In genomic region chr2:54481686-54482085, GRCh38 we compare ENCODE assay signal across 18 cellular contexts. TPM values are rescaled to one million over a fixed set of nuclear protein-coding genes. Genes with fewer than 3 reads are reported as not detected.
A peak's percentile ranks its signal among the peaks of the same experiment; 100 is the strongest.
DNase-seq lines count a peak whose midpoint lies in the region; ATAC-seq and TF ChIP-seq lines count a peak whose summit lies in the region.
"Had no signal": no experiment of that assay in that cellular context is flagged by ENCODE, and none has a peak within 500 bp of the region (broad histone marks: within the 10 kb centered on the region; RNA-seq: fewer than 3 reads in every experiment).

No MANE protein-coding gene starts in this region.

- H3K9me3 ChIP-seq in HCT116 (ENCODE audit: control insufficient read depth in 1 of 2, insufficient read depth in 1 of 2, low read depth in 1 of 2, low read length in 2 of 2), result no peaks in the 10 kb centered on the region
- no peaks in the 10 kb centered on the region for H3K9me3 ChIP-seq in smooth muscle cell (replicated peaks; ENCODE audit: low read depth)
- H3K9me3 ChIP-seq in testis, result no peaks in the 10 kb centered on the region
- H3K9me3 ChIP-seq: A549, Peyer's patch had no signal

- H3K9ac ChIP-seq in HCT116 (ENCODE audit: low read length), result no peak overlapping the region
- no peak overlapping the region for H3K9ac ChIP-seq in smooth muscle cell (ENCODE audit: low read depth)

- TF ChIP-seq CTCF in HCT116 (IDR thresholded peaks at IDR 0.05 in 2 of 3, conservative IDR thresholded peaks at IDR 0.05 in 1 of 3; ENCODE audit: borderline replicate concordance in 1 of 3, insufficient read depth in 1 of 3, low read depth in 2 of 3, low read length in 2 of 3) (no peak), endothelial cell (IDR thresholded peaks at IDR 0.05; ENCODE audit: unreplicated experiment) (no peak), osteocyte (IDR thresholded peaks at IDR 0.05) (no peak), smooth muscle cell (IDR thresholded peaks at IDR 0.05; ENCODE audit: borderline replicate concordance, insufficient read depth, poor library complexity, severe bottlenecking) (no peak), testis (IDR thresholded peaks at IDR 0.05) (no peak)

- H3K36me3 ChIP-seq in HCT116 (ENCODE audit: control insufficient read depth in 1 of 2, insufficient read depth in 2 of 2, low read length in 2 of 2) (no peaks in the 10 kb centered on the region), smooth muscle cell (ENCODE audit: low read depth) (no peaks in the 10 kb centered on the region), testis (ENCODE audit: low read depth, missing control alignments) (no peaks in the 10 kb centered on the region)
- H3K36me3 ChIP-seq: Peyer's patch had no signal

- H3K27me3 ChIP-seq in HCT116 (ENCODE audit: insufficient read depth, low read length) (no peaks in the 10 kb centered on the region), smooth muscle cell (ENCODE audit: low read depth) (no peaks in the 10 kb centered on the region), testis (no peaks in the 10 kb centered on the region)
- H3K27me3 ChIP-seq: Peyer's patch had no signal

- TF ChIP-seq POLR2A in HCT116 (IDR thresholded peaks at IDR 0.05; ENCODE audit: borderline replicate concordance, extremely low read depth, insufficient read depth, insufficient read length) (no peak), testis (IDR thresholded peaks at IDR 0.05) (no peak)

- peaks cover 26 to 61% of the 10 kb centered on the region in 2 experiments for H3K4me1 ChIP-seq in HCT116 (ENCODE audit: control insufficient read depth in 1 of 2, insufficient read depth in 2 of 2, low read length in 2 of 2)
- H3K4me1 ChIP-seq in smooth muscle cell (ENCODE audit: low read depth), result peaks cover 7% of the 10 kb centered on the region
- H3K4me1 ChIP-seq in testis, result peaks cover 36% of the 10 kb centered on the region

- H3K4me3 Mint-ChIP-seq in endothelial cell (ENCODE audit: unreplicated experiment) (peak overlapping the region; percentile 14), osteocyte (ENCODE audit: unreplicated experiment) (no peak overlapping the region)
- H3K4me3 Mint-ChIP-seq: CD4-positive, CD25-positive, alpha-beta regulatory T cell had no signal

- peaks cover 12% of the 10 kb centered on the region for H3K27me3 Mint-ChIP-seq in endothelial cell (ENCODE audit: unreplicated experiment)
- H3K27me3 Mint-ChIP-seq in osteocyte (ENCODE audit: unreplicated experiment), result no peaks in the 10 kb centered on the region

- WGBS in smooth muscle cell (ENCODE audit: low lambda C conversion rate), result 92% methylated on average over 3 of the region's 3 CpGs
- 75 to 82% methylated on average over 3 of the region's 3 CpGs for WGBS in testis, 2 donors

- peaks cover 42% of the 10 kb centered on the region for H3K36me3 Mint-ChIP-seq in endothelial cell (ENCODE audit: low read depth, unreplicated experiment)
- H3K36me3 Mint-ChIP-seq in osteocyte (ENCODE audit: unreplicated experiment), result peaks cover 10% of the 10 kb centered on the region
- H3K36me3 Mint-ChIP-seq: CD4-positive, CD25-positive, alpha-beta regulatory T cell had no signal

- intact Hi-C loops in HCT116 (cut with micrococcal nuclease) (no loop called here), testis (cut with DNase I; ENCODE audit: low total_unique reads) (no loop called here)

- no TSS peak for BruUV-seq in HCT116 (replicated peaks; lab: Mats Ljungman, UMichigan)

- DNase-seq in HCT116 (ENCODE audit: low read depth, low spot score) (no peak), endothelial cell (ENCODE audit: low spot score) (no peak), osteocyte (ENCODE audit: extremely low spot score, unreplicated experiment) (no peak), smooth muscle cell (lab: John Stamatoyannopoulos, UW; ENCODE audit: unreplicated experiment) (no peak), RPMI8226 (no peak), NAMALWA (ENCODE audit: low spot score) (no peak), testis (no peak), UCSD-AML1 (lab: John Stamatoyannopoulos, UW; ENCODE audit: unreplicated experiment) (no peak)
- DNase-seq: CD4-positive, CD25-positive, alpha-beta regulatory T cell; EL; GF-D8; Karpas-422; MV-4-11; NCI-H1694 treated with DMSO at 0.1 percent for 48 hours; NCI-H446; NCI-H526; Peyer's patch had no signal

- H3K4me2 ChIP-seq in HCT116 (ENCODE audit: low read length) (peak overlapping the region; percentile 80; the same call in 1 of the 2 replicates), smooth muscle cell (no peak overlapping the region)

- H3K4me3 ChIP-seq in HCT116 (replicated peaks in 1 of 2; ENCODE audit: low read depth in 1 of 2, low read length in 2 of 2) (no peak overlapping the region), smooth muscle cell (no peak overlapping the region), testis (no peak overlapping the region)
- H3K4me3 ChIP-seq: A549, Peyer's patch had no signal

- POLR2A ChIA-PET in HCT116 (lab: Charles Lee), result no interaction called here

- RAD21 ChIA-PET in HCT116 (lab: Charles Lee; ENCODE audit: low non-redundant PET in 1 of 2, low total read pairs in 2 of 2, uncharacterized antibody in 2 of 2, unreplicated experiment in 2 of 2), result interaction anchor here in 1 of 2 experiments (0.6 kb wide), 1 partner anchor 9 kb away, joined by 6 read pairs; no protein-coding TSS in a partner anchor

- H3K27ac Mint-ChIP-seq in endothelial cell (ENCODE audit: unreplicated experiment) (peak overlapping the region; percentile 23), osteocyte (ENCODE audit: unreplicated experiment) (peak overlapping the region; percentile 61)
- H3K27ac Mint-ChIP-seq: CD4-positive, CD25-positive, alpha-beta regulatory T cell had no signal

- no peaks in the 10 kb centered on the region for H3K9me2 ChIP-seq in HCT116 (ENCODE audit: insufficient read depth)

- H3K27ac ChIP-seq in HCT116 (ENCODE audit: low read depth, low read length) (no peak overlapping the region), smooth muscle cell (ENCODE audit: low read depth) (peak overlapping the region; percentile 85), testis (peak overlapping the region in 1 of 2 donors; percentile 19)

- peaks cover 69% of the 10 kb centered on the region for H3K4me1 Mint-ChIP-seq in endothelial cell (ENCODE audit: unreplicated experiment)
- peaks cover 51% of the 10 kb centered on the region for H3K4me1 Mint-ChIP-seq in osteocyte (ENCODE audit: unreplicated experiment)
- H3K4me1 Mint-ChIP-seq: CD4-positive, CD25-positive, alpha-beta regulatory T cell had no signal

- ATAC-seq in HCT116, result no peak

- no peak overlapping the region for H2AFZ ChIP-seq in HCT116 (ENCODE audit: low read depth, low read length, poor library complexity, severe bottlenecking)
- H2AFZ ChIP-seq in smooth muscle cell (ENCODE audit: low read depth), result no peak overlapping the region

- H3K9me3 Mint-ChIP-seq in endothelial cell (ENCODE audit: unreplicated experiment) (no peaks in the 10 kb centered on the region), osteocyte (ENCODE audit: unreplicated experiment) (no peaks in the 10 kb centered on the region)

- H4K20me1 ChIP-seq in HCT116 (ENCODE audit: insufficient read depth) (no peaks in the 10 kb centered on the region), smooth muscle cell (ENCODE audit: low read depth) (peaks cover 33% of the 10 kb centered on the region)

- CTCF ChIA-PET in HCT116 (lab: Charles Lee), result no interaction called here

- TF ChIP-seq RAD21 in HCT116 (IDR thresholded peaks at IDR 0.05; ENCODE audit: low read depth), result no peak

- peaks cover 22% of the 10 kb centered on the region for H3F3A ChIP-seq in smooth muscle cell (ENCODE audit: low read depth)

- H3K79me2 ChIP-seq in HCT116 (ENCODE audit: insufficient read depth, low read length) (0 out of 2 replicates have a peak, but pooled peaks cover 7% of the 10 kb centered on the region), smooth muscle cell (ENCODE audit: low read depth) (peaks cover 78% of the 10 kb centered on the region)

TF ChIP-seq in HCT116, 20 proteins besides CTCF, POLR2A, EP300 and RAD21 (continues in another document):
- TF ChIP-seq POLR2AphosphoS5 (IDR thresholded peaks at IDR 0.05; ENCODE audit: low read depth, low read length), result no peak
- no peak for TF ChIP-seq REST (IDR thresholded peaks at IDR 0.05; ENCODE audit: low read depth)
- TF ChIP-seq CEBPB (IDR thresholded peaks at IDR 0.05; ENCODE audit: low read depth), result no peak
- TF ChIP-seq YY1 (IDR thresholded peaks at IDR 0.05; ENCODE audit: extremely low read depth, insufficient replicate concordance, low read depth, low read length), result no peak
- no peak for TF ChIP-seq ATF3 (IDR thresholded peaks at IDR 0.05)
- TF ChIP-seq SP1 (IDR thresholded peaks at IDR 0.05; ENCODE audit: low read depth), result no peak

RNA-seq across cellular contexts. Expression of gene SPTBN1, which starts 25.6 kb away (rescaled TPM):
- 84.4 TPM for total RNA-seq in HCT116 (2021; ENCODE audit: unreplicated experiment)
- polyA plus RNA-seq in HCT116 (2012), result 36.1 and 41.4 TPM in 2 replicates
- 983 TPM for total RNA-seq in endothelial cell (ENCODE audit: unreplicated experiment)
- 248 and 251 TPM in 2 replicates for total RNA-seq in osteocyte
- total RNA-seq in smooth muscle cell, result 186 and 215 TPM in 2 replicates
- polyA plus RNA-seq in smooth muscle cell, result 76.3 and 78.7 TPM in 2 replicates
- 100 to 1,000 TPM; 278 to 366 TPM for total RNA-seq in testis
- 143 TPM for polyA plus RNA-seq in testis (ENCODE audit: insufficient read depth, low read depth, low replicate concordance)
